ENCODE assay signal across 8 cellular contexts in the genomic region with DNA sequence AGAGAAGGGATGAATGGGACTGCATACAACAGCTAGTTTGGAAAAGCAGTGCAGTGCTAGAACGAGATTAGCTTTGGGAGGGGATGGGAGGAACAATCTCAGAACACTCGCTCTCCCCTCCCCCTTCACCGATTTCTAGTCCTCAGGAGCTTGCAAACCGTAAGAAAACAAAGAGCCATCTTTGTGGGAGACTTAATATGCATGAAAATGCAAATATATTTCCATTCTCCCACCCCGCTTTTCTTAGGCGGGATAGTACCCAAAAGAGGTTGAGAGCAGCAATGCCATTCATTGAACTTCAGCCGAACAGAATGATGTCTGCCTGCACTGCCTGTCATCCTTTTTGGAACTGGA. TPM values are rescaled to one million over a fixed set of nuclear protein-coding genes. Genes with fewer than 3 reads are reported as not detected.
A peak's percentile ranks its signal among the peaks of the same experiment; 100 is the strongest.
DNase-seq lines count a peak whose midpoint lies in the region; ATAC-seq and TF ChIP-seq lines count a peak whose summit lies in the region.

No MANE protein-coding gene starts in this region.

- H3K27me3 Mint-ChIP-seq in naive B cell: no peaks in the 10 kb centered on the region

- no peaks in the 10 kb centered on the region for H3K36me3 Mint-ChIP-seq in naive B cell

- ATAC-seq in naive B cell (ENCODE audit: low read depth in 2 of 2) (no peak), GM19452 (IDR thresholded peaks at IDR 0.05; ENCODE audit: unreplicated experiment) (no peak), GM21717 (IDR thresholded peaks at IDR 0.05; ENCODE audit: unreplicated experiment) (no peak)

- peaks cover 16 to 25% (median 18%) of the 10 kb centered on the region in 3 donors for H3K4me1 Mint-ChIP-seq in naive B cell

- H3K27ac Mint-ChIP-seq in naive B cell: no peak overlapping the region

- peak overlapping the region; percentile 48 to 93 (median 82) for H3K4me3 Mint-ChIP-seq in naive B cell

- no peak for DNase-seq in BE2C
- peak; percentile 41 for DNase-seq in HuH-7.5 (ENCODE audit: low spot score)
- DNase-seq in choroid plexus epithelial cell (ENCODE audit: low read depth): peak; percentile 29
- DNase-seq in naive B cell: no peak
- DNase-seq in activated gamma-delta T cell treated with Interleukin-2 at 50 U/mL for 16 hours: no peak
- no peak for DNase-seq in cerebellar cortex (ENCODE audit: low spot score)

- no peaks in the 10 kb centered on the region for H3K9me3 Mint-ChIP-seq in naive B cell

- TF ChIP-seq CTCF in BE2C (IDR thresholded peaks at IDR 0.05; ENCODE audit: low read depth, low read length) (no peak), choroid plexus epithelial cell (conservative IDR thresholded peaks at IDR 0.05; ENCODE audit: low read depth, low read length) (no peak)

- no peaks in the 10 kb centered on the region for H3K9me3 ChIP-seq in BE2C

- H3K4me1 ChIP-seq in BE2C: no peaks in the 10 kb centered on the region

- H3K4me3 ChIP-seq in BE2C (ENCODE audit: low read depth, low read length): peak overlapping the region; percentile 73
- peak overlapping the region; percentile 92 for H3K4me3 ChIP-seq in choroid plexus epithelial cell (ENCODE audit: low read depth, low read length)

- peaks cover 18% of the 10 kb centered on the region for H3K36me3 ChIP-seq in BE2C

- H3K27me3 ChIP-seq in BE2C: no peaks in the 10 kb centered on the region

RNA-seq across cellular contexts. Expression of a gene that starts 1.1 kb away (rescaled TPM):
- polyA plus RNA-seq in BE2C (2012; ENCODE audit: insufficient read depth, insufficient read length, low read depth): 53.6 TPM
- under 1 TPM; 0.24 to 0.78 (median 0.60) TPM for polyA plus RNA-seq in naive B cell (ENCODE audit: low read depth in 6 of 6)

RNA-seq across cellular contexts. Expression of a gene that starts 24.6 kb away (rescaled TPM):
- 25.2 TPM for polyA plus RNA-seq in BE2C (2012; ENCODE audit: insufficient read depth, insufficient read length, low read depth)
- 10 to 100 TPM; 31.0 to 66.8 (median 42.9) TPM for polyA plus RNA-seq in naive B cell (ENCODE audit: low read depth in 6 of 6)

RNA-seq across cellular contexts. Expression of a gene that starts 45.8 kb away (rescaled TPM):
- 9.7 TPM for polyA plus RNA-seq in BE2C (2012; ENCODE audit: insufficient read depth, insufficient read length, low read depth)
- under 1 TPM in 5 of 6 donors, not detected in 1; 0.09 to 0.44 (median 0.23) TPM for polyA plus RNA-seq in naive B cell (ENCODE audit: low read depth in 6 of 6)

Comparison
In these comparisons a context has a peak if more than half of its experiments do, and no peak if none do; other contexts are left out.
1. DNase-seq: peak in HuH-7.5 (single experiment) and choroid plexus epithelial cell (single experiment); none in BE2C (single experiment), naive B cell (single experiment), activated gamma-delta T cell treated with Interleukin-2 at 50 U/mL for 16 hours (single experiment) and cerebellar cortex (single experiment).